ENCODE assay signal across 2 cellular contexts in the genomic region with DNA sequence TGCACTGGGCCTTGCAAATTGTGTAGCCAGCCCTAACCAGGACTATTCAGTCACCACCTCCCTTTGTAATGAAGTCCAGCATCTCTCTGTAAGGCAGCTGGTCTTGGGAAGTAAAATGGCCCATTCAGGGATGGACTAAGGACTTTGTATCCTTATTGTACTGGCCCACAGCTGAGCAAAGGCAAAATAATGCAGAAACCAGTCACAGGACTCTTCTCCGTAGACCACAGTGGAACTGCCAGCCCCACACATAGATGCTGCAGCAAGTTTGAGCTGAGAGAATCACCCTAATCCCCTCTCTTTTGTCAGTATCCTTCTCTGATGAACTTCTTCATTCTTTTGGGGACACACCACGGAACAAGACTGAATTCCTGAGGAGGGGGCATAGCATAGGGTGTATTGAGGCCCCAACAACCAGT.
TF ChIP-seq lines count a peak whose summit lies in the region.

No MANE protein-coding gene starts in this region.

TF ChIP-seq in HepG2, 621 proteins besides CTCF, POLR2A, EP300 and RAD21:
- TF ChIP-seq HNF4A (CRISPR knock-in tag; IDR thresholded peaks at IDR 0.05): 0 out of 2 replicates have a peak, but pooled peaks have one; percentile 17
- TF ChIP-seq ZNF484 (CRISPR knock-in tag; IDR thresholded peaks at IDR 0.05; ENCODE audit: borderline replicate concordance, low read depth): no peak
- no peak for TF ChIP-seq MXD4 (CRISPR knock-in tag; IDR thresholded peaks at IDR 0.05)

TF ChIP-seq in H1, 55 proteins besides CTCF, POLR2A, EP300 and RAD21:
- TF ChIP-seq BACH1 (IDR thresholded peaks at IDR 0.05; ENCODE audit: low read length): no peak
- TF ChIP-seq KDM4A (IDR thresholded peaks at IDR 0.05; ENCODE audit: low read depth, low read length, severe bottlenecking): no peak
- TF ChIP-seq FOSL1 (IDR thresholded peaks at IDR 0.05; ENCODE audit: insufficient read depth, low read depth, low read length): no peak
- no peak for TF ChIP-seq POLR2AphosphoS5 (IDR thresholded peaks at IDR 0.05; ENCODE audit: low read depth, low read length)
- TF ChIP-seq TAF1 (IDR thresholded peaks at IDR 0.05; ENCODE audit: low read depth, low read length): 0 out of 2 replicates have a peak, but pooled peaks have one; percentile 18
- TF ChIP-seq JUND (IDR thresholded peaks at IDR 0.05; ENCODE audit: low read length): no peak
- TF ChIP-seq, protein P1, sequence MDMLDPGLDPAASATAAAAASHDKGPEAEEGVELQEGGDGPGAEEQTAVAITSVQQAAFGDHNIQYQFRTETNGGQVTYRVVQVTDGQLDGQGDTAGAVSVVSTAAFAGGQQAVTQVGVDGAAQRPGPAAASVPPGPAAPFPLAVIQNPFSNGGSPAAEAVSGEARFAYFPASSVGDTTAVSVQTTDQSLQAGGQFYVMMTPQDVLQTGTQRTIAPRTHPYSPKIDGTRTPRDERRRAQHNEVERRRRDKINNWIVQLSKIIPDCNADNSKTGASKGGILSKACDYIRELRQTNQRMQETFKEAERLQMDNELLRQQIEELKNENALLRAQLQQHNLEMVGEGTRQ (IDR thresholded peaks at IDR 0.05; ENCODE audit: low read length): no peak
- TF ChIP-seq ASH2L (IDR thresholded peaks at IDR 0.05; ENCODE audit: low read length): no peak
- TF ChIP-seq NANOG (IDR thresholded peaks at IDR 0.05; ENCODE audit: insufficient read depth, low read depth, low read length, poor library complexity, severe bottlenecking): no peak
- TF ChIP-seq MAFK (IDR thresholded peaks at IDR 0.05; ENCODE audit: low read depth, low read length): no peak
- TF ChIP-seq RXRA (IDR thresholded peaks at IDR 0.05; ENCODE audit: insufficient read depth, low read depth, low read length): no peak
- no peak for TF ChIP-seq SRF (IDR thresholded peaks at IDR 0.05; ENCODE audit: low read depth, low read length)
- TF ChIP-seq TEAD4 (IDR thresholded peaks at IDR 0.05; ENCODE audit: low read depth, low read length): peak; percentile 84
- TF ChIP-seq SIRT6 (IDR thresholded peaks at IDR 0.05; ENCODE audit: low read length): no peak
